In the genomic region with DNA sequence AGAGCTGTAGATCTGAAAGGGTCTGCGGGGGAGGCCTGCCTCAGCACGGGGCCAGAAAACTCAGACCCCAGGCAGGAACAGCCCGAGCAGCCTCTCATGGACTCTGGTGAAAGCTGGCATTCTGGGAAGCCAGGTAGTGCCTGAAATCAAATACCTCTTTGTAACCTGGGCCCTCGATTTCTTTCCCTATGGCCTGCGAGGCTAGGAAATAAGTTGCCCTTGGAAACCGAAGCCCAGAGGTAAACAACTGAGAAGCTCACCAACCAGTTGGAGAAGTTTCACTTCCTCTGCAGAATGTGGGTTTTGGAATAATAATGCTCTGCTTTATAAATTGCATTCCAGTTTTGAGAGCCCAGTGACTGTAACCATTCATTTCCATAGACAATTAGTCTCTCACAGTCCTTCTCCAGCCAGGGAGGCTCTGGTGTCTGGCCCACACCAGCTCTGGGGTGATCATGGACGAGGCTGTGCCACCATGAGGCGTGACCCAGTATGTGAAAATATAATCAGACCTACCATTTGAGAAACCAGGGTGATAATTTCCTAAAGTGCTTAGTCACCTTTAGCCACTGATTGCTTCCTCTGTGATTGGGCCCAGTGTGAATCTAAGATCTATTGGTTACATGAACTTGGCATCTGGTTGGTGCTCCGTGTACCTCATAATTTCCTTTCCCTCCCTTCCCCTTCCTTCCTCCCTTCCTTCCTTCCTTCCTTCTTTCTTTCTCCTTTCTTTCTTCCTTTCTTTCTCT, we compare ENCODE assay signal across 8 cellular contexts.
A peak's percentile ranks its signal among the peaks of the same experiment; 100 is the strongest.
DNase-seq lines count a peak whose midpoint lies in the region; ATAC-seq and TF ChIP-seq lines count a peak whose summit lies in the region.

No MANE protein-coding gene starts in this region.

- H3K27me3 ChIP-seq in WERI-Rb-1 (ENCODE audit: insufficient read depth, low read depth, severe bottlenecking) = no peaks in the 10 kb centered on the region

- H3K27ac ChIP-seq in WERI-Rb-1 = no peak overlapping the region

- H3K9me3 ChIP-seq in WERI-Rb-1 (ENCODE audit: severe bottlenecking) = no peaks in the 10 kb centered on the region

- no peak for ATAC-seq in HG03520 (IDR thresholded peaks at IDR 0.05; ENCODE audit: unreplicated experiment)
- no peak for ATAC-seq in GM19463 (IDR thresholded peaks at IDR 0.05; ENCODE audit: unreplicated experiment)

- H3K4me3 ChIP-seq in epithelial cell of esophagus (ENCODE audit: low read length) = no peak overlapping the region
- no peak overlapping the region for H3K4me3 ChIP-seq in WERI-Rb-1 (ENCODE audit: low read depth, low read length)

- H3K36me3 ChIP-seq in WERI-Rb-1 = no peaks in the 10 kb centered on the region

- peak; percentile 31 for DNase-seq in GM03348 (ENCODE audit: low spot score)
- peak; percentile 88 for DNase-seq in NOMO-1 treated with DMSO at 0.1 percent for 48 hours (lab: John Stamatoyannopoulos, UW; ENCODE audit: unreplicated experiment)
- peak; percentile 62 for DNase-seq in epithelial cell of esophagus (ENCODE audit: low read depth)
- DNase-seq in pons (ENCODE audit: low spot score) = peak; percentile 76
- DNase-seq in OCI-M1 (lab: John Stamatoyannopoulos, UW) = no peak
- DNase-seq in WERI-Rb-1 = no peak

- TF ChIP-seq CTCF in epithelial cell of esophagus (IDR thresholded peaks at IDR 0.05; ENCODE audit: insufficient read depth, low read depth, low read length, missing control alignments) (no peak), WERI-Rb-1 (IDR thresholded peaks at IDR 0.05; ENCODE audit: low read depth, low read length) (no peak)

Comparison
In these comparisons a context has a peak if more than half of its experiments do, and no peak if none do; other contexts are left out.
1. DNase-seq: peak in GM03348 (single experiment), NOMO-1 treated with DMSO at 0.1 percent for 48 hours (single experiment), epithelial cell of esophagus (single experiment) and pons (single experiment); none in OCI-M1 (single experiment) and WERI-Rb-1 (single experiment).